In the genomic region with DNA sequence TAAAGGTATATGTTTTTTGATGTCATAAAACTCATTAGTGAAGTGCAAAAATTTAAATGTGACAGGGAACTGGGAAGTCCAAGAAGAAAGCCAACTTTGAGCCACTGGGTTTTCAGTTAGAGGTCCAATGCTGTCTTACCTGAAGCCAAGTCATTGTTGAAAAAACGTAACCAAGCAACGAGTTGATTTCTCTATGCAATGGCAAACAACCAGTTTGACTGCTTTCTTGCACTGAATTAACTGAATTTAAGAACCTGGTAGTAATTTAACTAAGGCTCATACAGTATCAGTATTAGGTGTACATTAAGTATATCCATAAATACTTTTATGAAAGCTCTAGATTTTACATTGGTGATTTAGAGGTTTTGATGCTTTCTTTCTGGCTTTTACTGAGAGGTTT, we compare ENCODE assay signal across 1 cellular context.
A peak's percentile ranks its signal among the peaks of the same experiment; 100 is the strongest.
TF ChIP-seq lines count a peak whose summit lies in the region.

No MANE protein-coding gene starts in this region.

TF ChIP-seq in K562, 482 proteins besides CTCF, POLR2A, EP300 and RAD21 (continued from another document):
- TF ChIP-seq NR2C2 (CRISPR knock-in tag; IDR thresholded peaks at IDR 0.05) = no peak
- TF ChIP-seq NR2C2 (tag; IDR thresholded peaks at IDR 0.05) = no peak
- no peak for TF ChIP-seq TCF3 (CRISPR knock-in tag; IDR thresholded peaks at IDR 0.05)
- peak; percentile 55; the same call in 1 of the 2 replicates for TF ChIP-seq FOXJ2 (tag; IDR thresholded peaks at IDR 0.05)
